In genomic region chr1:234687011-234687410, GRCh38 we compare ENCODE assay signal across 22 cellular contexts.
"Had no signal": no experiment of that assay in that cellular context is flagged by ENCODE, and none has a peak within 500 bp of the region (broad histone marks: within the 10 kb centered on the region; RNA-seq: fewer than 3 reads in every experiment).

No MANE protein-coding gene starts in this region.

- FAIRE-seq: endothelial cell of umbilical vein, small intestine had no signal

- DNase-seq: colonic mucosa; effector memory CD4-positive, alpha-beta T cell; foreskin fibroblast; heart left ventricle; left cardiac atrium; left lung; mesenchymal stem cell; mucosa of descending colon; naive B cell; right lobe of liver; small intestine; stimulated activated CD4-positive, alpha-beta T cell treated with anti-CD3 and anti-CD28 coated beads, Interleukin-15, amount 100 ng/mL, for 24 hours; stimulated activated CD4-positive, alpha-beta T cell treated with anti-CD3 and anti-CD28 coated beads, Interleukin-2, amount 100 ng/mL, for 48 hours; stimulated activated naive B cell treated with anti-CD40 and anti-IgM and Interleukin-4, amounts not matched to agents 10 μg/mL and 1 μg/mL and 100 μg/mL, for 72 hours; trophoblast cell had no signal

- H3K27ac ChIP-seq: colonic mucosa, heart left ventricle, hepatocyte, left lung, neutrophil, parathyroid adenoma, right lobe of liver had no signal

- H3K36me3 ChIP-seq: colonic mucosa, esophagus muscularis mucosa, gastroesophageal sphincter, heart left ventricle, left lung, neutrophil, right lobe of liver had no signal

- H3K9ac ChIP-seq: parathyroid adenoma had no signal

- H3K4me3 ChIP-seq: colonic mucosa, esophagus muscularis mucosa, gastroesophageal sphincter, heart left ventricle, hepatocyte, left lung, mucosa of descending colon, right lobe of liver had no signal

- H3K27me3 ChIP-seq: colonic mucosa, esophagus muscularis mucosa, gastroesophageal sphincter, heart left ventricle, hepatocyte, left lung, neutrophil, right lobe of liver had no signal

- H3K4me1 ChIP-seq: colonic mucosa, parathyroid adenoma had no signal

- H3K4me2 ChIP-seq: hepatocyte had no signal

- ATAC-seq: gastroesophageal sphincter; heart left ventricle; left cardiac atrium; left lung; mucosa of descending colon; natural killer cell treated with Interleukin-12 subunit alpha and Interleukin-12 subunit beta and Interleukin-15 and Interleukin-18, amount 100 ng/mL, for 72 hours; right lobe of liver; stimulated activated naive B cell treated with anti-CD40 and anti-IgM and Interleukin-4, amounts not matched to agents 10 μg/mL and 1 μg/mL and 100 μg/mL, for 72 hours had no signal

- H2AFZ ChIP-seq: hepatocyte, parathyroid adenoma had no signal

- H3K9me3 ChIP-seq: colonic mucosa, esophagus muscularis mucosa, gastroesophageal sphincter, mucosa of descending colon, neutrophil, right lobe of liver had no signal
